ENCODE assay signal across 7 cellular contexts in the genomic region with DNA sequence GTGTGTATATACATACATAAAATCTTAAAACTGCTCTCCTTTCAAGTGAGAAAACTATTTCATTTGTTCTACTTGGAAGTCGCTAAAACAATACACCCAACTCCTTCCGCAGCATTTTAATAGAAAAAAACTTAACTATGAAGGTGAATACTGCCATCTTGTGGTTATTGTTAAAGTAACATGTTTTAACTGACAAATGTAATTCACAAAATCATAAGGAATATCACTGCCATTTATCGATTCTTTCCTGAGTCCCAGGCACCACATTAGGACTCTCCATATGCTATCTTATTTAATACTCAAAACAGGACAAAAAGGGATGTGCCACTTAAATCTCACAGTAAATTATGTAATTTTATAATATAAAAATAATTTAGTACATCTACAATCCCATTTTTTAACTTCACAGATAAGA.
DNase-seq lines count a peak whose midpoint lies in the region; ATAC-seq, FAIRE-seq and TF ChIP-seq lines count a peak whose summit lies in the region.

No MANE protein-coding gene starts in this region.

- ATAC-seq in pancreas, result peak in 3 of 4 donors; percentile 54 to 79 (median 69)
- ATAC-seq in HG03280 (IDR thresholded peaks at IDR 0.05; ENCODE audit: unreplicated experiment), result no peak
- ATAC-seq in HG02938 (IDR thresholded peaks at IDR 0.05; ENCODE audit: unreplicated experiment), result no peak

- CTCF ChIA-PET in OCI-LY7 (lab: Charles Lee; ENCODE audit: unreplicated experiment), result no interaction called here

- 1% methylated on average over 3 of the region's 3 CpGs for WGBS in pancreas, 2 donors

- intact Hi-C loops in OCI-LY7 (cut with micrococcal nuclease; ENCODE audit: unreplicated experiment) (no loop called here), pancreas (cut with DNase I) (loop anchor here in 2 of 3 donors (5.0 to 10.0 kb wide), 2 partner anchors 1700 to 1702 kb away; no protein-coding TSS in a partner anchor)

- H3K36me3 ChIP-seq in OCI-LY7 (ENCODE audit: insufficient read depth, low read length), result no peaks in the 10 kb centered on the region
- no peaks in the 10 kb centered on the region for H3K36me3 ChIP-seq in pancreas

- H3K27me3 ChIP-seq in pancreas, result peaks cover 0 to 10% (median 5%) of the 10 kb centered on the region in 4 donors

- TF ChIP-seq CTCF in OCI-LY7 (conservative IDR thresholded peaks at IDR 0.05; ENCODE audit: low read length) (peak; percentile 79), epithelial cell of esophagus (IDR thresholded peaks at IDR 0.05; ENCODE audit: insufficient read depth, low read depth, low read length, missing control alignments) (peak; percentile 36), pancreas (IDR thresholded peaks at IDR 0.05) (peak; percentile 33 to 52 (median 39))

- DNase-seq in GM04503 (ENCODE audit: low read depth), result peak; percentile 1
- peak; percentile 49 for DNase-seq in OCI-LY7 (ENCODE audit: low spot score)
- DNase-seq in epithelial cell of esophagus (ENCODE audit: low read depth), result peak; percentile 62
- no peak for DNase-seq in pancreas

- H3K9me3 ChIP-seq in OCI-LY7 (ENCODE audit: low read length), result no peaks in the 10 kb centered on the region
- H3K9me3 ChIP-seq in pancreas, result no peaks in the 10 kb centered on the region

- H3K27ac ChIP-seq in OCI-LY7 (ENCODE audit: low read depth, low read length, poor library complexity, severe bottlenecking), result no peak overlapping the region
- H3K27ac ChIP-seq in pancreas, result no peak overlapping the region

- FAIRE-seq in pancreas (lab: Jason Lieb, UNC), result peak; percentile 75

- BruUV-seq in OCI-LY7 (replicated peaks; lab: Mats Ljungman, UMichigan), result no TSS peak

- no peaks in the 10 kb centered on the region for H3K4me1 ChIP-seq in OCI-LY7 (ENCODE audit: insufficient read depth, low read length, poor library complexity, severe bottlenecking)
- peaks cover 0 to 4% (median 0%) of the 10 kb centered on the region in 3 donors for H3K4me1 ChIP-seq in pancreas

- H3K4me3 ChIP-seq in OCI-LY7 (ENCODE audit: low read depth, low read length, poor library complexity, severe bottlenecking) (no peak overlapping the region), epithelial cell of esophagus (ENCODE audit: low read length) (no peak overlapping the region), pancreas (no peak overlapping the region)

- no peak overlapping the region for H2AFZ ChIP-seq in OCI-LY7 (ENCODE audit: low read length)

- POLR2A ChIA-PET in OCI-LY7 (lab: Charles Lee), result no interaction called here

- no peaks in the 10 kb centered on the region for H3K79me2 ChIP-seq in OCI-LY7 (ENCODE audit: insufficient read depth, low read depth, low read length)

- no peaks in the 10 kb centered on the region for H3K9me2 ChIP-seq in OCI-LY7 (ENCODE audit: insufficient read depth, low read length)

- TF ChIP-seq RAD21 in Ishikawa (IDR thresholded peaks at IDR 0.05; ENCODE audit: low read depth), result peak; percentile 62

- H4K20me1 ChIP-seq in OCI-LY7 (ENCODE audit: insufficient read depth, low read length), result no peaks in the 10 kb centered on the region

- no peak for TF ChIP-seq EP300 in Ishikawa (IDR thresholded peaks at IDR 0.05; ENCODE audit: borderline replicate concordance)

- no peak overlapping the region for H3K4me2 ChIP-seq in OCI-LY7 (ENCODE audit: low read length)

TF ChIP-seq in Ishikawa, 13 proteins besides CTCF, POLR2A, EP300 and RAD21:
- TF ChIP-seq, protein P1, sequence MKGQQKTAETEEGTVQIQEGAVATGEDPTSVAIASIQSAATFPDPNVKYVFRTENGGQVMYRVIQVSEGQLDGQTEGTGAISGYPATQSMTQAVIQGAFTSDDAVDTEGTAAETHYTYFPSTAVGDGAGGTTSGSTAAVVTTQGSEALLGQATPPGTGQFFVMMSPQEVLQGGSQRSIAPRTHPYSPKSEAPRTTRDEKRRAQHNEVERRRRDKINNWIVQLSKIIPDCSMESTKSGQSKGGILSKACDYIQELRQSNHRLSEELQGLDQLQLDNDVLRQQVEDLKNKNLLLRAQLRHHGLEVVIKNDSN (IDR thresholded peaks at IDR 0.05), result no peak
- TF ChIP-seq, protein P2, sequence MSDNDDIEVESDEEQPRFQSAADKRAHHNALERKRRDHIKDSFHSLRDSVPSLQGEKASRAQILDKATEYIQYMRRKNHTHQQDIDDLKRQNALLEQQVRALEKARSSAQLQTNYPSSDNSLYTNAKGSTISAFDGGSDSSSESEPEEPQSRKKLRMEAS (IDR thresholded peaks at IDR 0.05), result no peak
- TF ChIP-seq TEAD4 (IDR thresholded peaks at IDR 0.05), result no peak
- TF ChIP-seq FOXM1 (IDR thresholded peaks at IDR 0.05; ENCODE audit: borderline replicate concordance, low read depth), result no peak

Comparison
In these comparisons a context has a peak if more than half of its experiments do, and no peak if none do; other contexts are left out.
1. DNase-seq: peak in GM04503 (single experiment), OCI-LY7 (single experiment) and epithelial cell of esophagus (single experiment); none in pancreas (0 of 6).
2. ATAC-seq: peak in pancreas (3 of 4); none in HG03280 (single experiment) and HG02938 (single experiment).
3. Peak in every context shown above with its lines, with median percentiles within 50 percentile points of each other: CTCF ChIP-seq.